ENCODE assay signal across 18 cellular contexts in genomic region chr15:62782896-62783295, GRCh38.
DNase-seq lines count a peak whose midpoint lies in the region; ATAC-seq and TF ChIP-seq lines count a peak whose summit lies in the region.
"Had no signal": no experiment of that assay in that cellular context is flagged by ENCODE, and none has a peak within 500 bp of the region (broad histone marks: within the 10 kb centered on the region; RNA-seq: fewer than 3 reads in every experiment).

No MANE protein-coding gene starts in this region.

- H3K4me1 ChIP-seq in SK-N-SH (ENCODE audit: control insufficient read depth in 1 of 2, insufficient read depth in 2 of 2, low read depth in 1 of 2, low read length in 1 of 2) (peaks cover 22 to 51% of the 10 kb centered on the region in 2 experiments), gastroesophageal sphincter (peaks cover 0 to 22% (median 11%) of the 10 kb centered on the region in 3 donors), skeletal muscle satellite cell (ENCODE audit: control insufficient read depth, insufficient read depth, low read length) (peaks cover 42% of the 10 kb centered on the region)
- H3K4me1 ChIP-seq: prostate gland had no signal

- ATAC-seq in gastroesophageal sphincter: no peak
- no peak for ATAC-seq in GM21529 (IDR thresholded peaks at IDR 0.05; ENCODE audit: unreplicated experiment)
- ATAC-seq: activated T-cell treated with anti-CD3 and anti-CD28 coated beads, Interleukin-2, amount 50 U/mL, for 4 hours had no signal

- TF ChIP-seq POLR2A in gastroesophageal sphincter (IDR thresholded peaks at IDR 0.05): no peak

- H2AFZ ChIP-seq in SK-N-SH (ENCODE audit: low read depth): no peak overlapping the region
- H2AFZ ChIP-seq: GM23338 had no signal

- H3K4me3 ChIP-seq in SK-N-SH (ENCODE audit: low read depth in 2 of 2, low read length in 1 of 2) (no peak overlapping the region), gastroesophageal sphincter (no peak overlapping the region), skeletal muscle satellite cell (ENCODE audit: low read length) (no peak overlapping the region)
- H3K4me3 ChIP-seq: GM23338, prostate gland, thoracic aorta had no signal

- H4K20me1 ChIP-seq in SK-N-SH (ENCODE audit: insufficient read depth): no peaks in the 10 kb centered on the region

- H3K27ac ChIP-seq in SK-N-SH (ENCODE audit: low read depth in 2 of 2, low read length in 1 of 2): peak overlapping the region; percentile 76 to 96
- peak overlapping the region; percentile 60 to 87 (median 80) for H3K27ac ChIP-seq in gastroesophageal sphincter

- TF ChIP-seq EP300 in SK-N-SH (IDR thresholded peaks at IDR 0.05; ENCODE audit: borderline replicate concordance in 1 of 2, low read depth in 1 of 2, low read length in 1 of 2) (no peak), gastroesophageal sphincter (IDR thresholded peaks at IDR 0.05) (no peak)

- CTCF ChIA-PET in SK-N-SH (lab: Yijun Ruan, JAX): interaction anchor here (0.7 to 4.0 kb wide), 25 partner anchors 9 to 372 kb away, joined by 3 to 58 read pairs (median 5); no protein-coding TSS in a partner anchor

- peak overlapping the region; percentile 47; the same call in 1 of the 2 replicates for H3K9ac ChIP-seq in SK-N-SH
- peak overlapping the region; percentile 50 for H3K9ac ChIP-seq in skeletal muscle satellite cell (ENCODE audit: low read depth, low read length)

- peak overlapping the region; percentile 63 for H3K4me2 ChIP-seq in SK-N-SH
- peak overlapping the region; percentile 46 for H3K4me2 ChIP-seq in skeletal muscle satellite cell (ENCODE audit: low read length)
- H3K4me2 ChIP-seq: GM23338 had no signal

- WGBS in SK-N-SH (ENCODE audit: low lambda C conversion rate): 83% methylated on average over 1 of the region's 1 CpG
- WGBS in gastroesophageal sphincter (ENCODE audit: low coverage in 1 of 2), 2 donors: 67 to 91% methylated on average over 1 of the region's 1 CpG

- no peak for TF ChIP-seq CTCF in SK-N-SH (IDR thresholded peaks at IDR 0.05)
- no peak for TF ChIP-seq CTCF in gastroesophageal sphincter (IDR thresholded peaks at IDR 0.05)

- H3K27me3 ChIP-seq in SK-N-SH (ENCODE audit: insufficient read depth): no peaks in the 10 kb centered on the region
- H3K27me3 ChIP-seq in gastroesophageal sphincter: no peaks in the 10 kb centered on the region
- H3K27me3 ChIP-seq in skeletal muscle satellite cell (ENCODE audit: control insufficient read depth, insufficient read depth, low read length): no peaks in the 10 kb centered on the region

- peak; percentile 11 for DNase-seq in EL
- DNase-seq in SK-N-SH: no peak
- no peak for DNase-seq in SHP77 (lab: John Stamatoyannopoulos, UW)
- DNase-seq in NCI-H2171 (lab: John Stamatoyannopoulos, UW): no peak
- DNase-seq: activated CD4-positive, alpha-beta T cell treated with anti-CD3 and anti-CD28 coated beads for 4 hours; activated naive CD4-positive, alpha-beta T cell treated with Interleukin-2 at 50 U/mL for 16 hours; activated T-cell treated with anti-CD3 and anti-CD28 coated beads, Interleukin-2, amount 50 U/mL, for 4 hours; CD8-positive, alpha-beta memory T cell; NCI-H1092; NCI-H1930; stimulated activated CD4-positive, alpha-beta T cell treated with anti-CD3 and anti-CD28 coated beads, Interleukin-4, amount 100 ng/mL, for 1 hour; stimulated activated naive CD4-positive, alpha-beta T cell had no signal

- POLR2A ChIA-PET in SK-N-SH (lab: Yijun Ruan, JAX): interaction anchor here (0.8 to 0.9 kb wide), 2 partner anchors 265 to 310 kb away, joined by 3 to 4 read pairs; no protein-coding TSS in a partner anchor

- peaks cover 23% of the 10 kb centered on the region for H3F3A ChIP-seq in SK-N-SH (replicated peaks; ENCODE audit: insufficient read depth)

- H3K9me2 ChIP-seq in SK-N-SH: no peaks in the 10 kb centered on the region

- no peak for TF ChIP-seq RAD21 in SK-N-SH (IDR thresholded peaks at IDR 0.05; ENCODE audit: low read length)

- H3K9me3 ChIP-seq in SK-N-SH (no peaks in the 10 kb centered on the region), gastroesophageal sphincter (no peaks in the 10 kb centered on the region), skeletal muscle satellite cell (replicated peaks; ENCODE audit: low read length) (no peaks in the 10 kb centered on the region)
- H3K9me3 ChIP-seq: prostate gland, thoracic aorta had no signal

- no peaks in the 10 kb centered on the region; the same call in 1 of the 2 replicates for H3K79me2 ChIP-seq in SK-N-SH (ENCODE audit: insufficient read depth)

- peaks cover 38 to 45% of the 10 kb centered on the region in 2 experiments for H3K36me3 ChIP-seq in SK-N-SH (replicated peaks in 1 of 2; ENCODE audit: control insufficient read depth in 1 of 2, insufficient read depth in 2 of 2, low read length in 1 of 2)
- peaks cover 0 to 15% of the 10 kb centered on the region in 2 donors for H3K36me3 ChIP-seq in gastroesophageal sphincter
- peaks cover 8% of the 10 kb centered on the region for H3K36me3 ChIP-seq in skeletal muscle satellite cell (ENCODE audit: insufficient read depth, low read length)
- H3K36me3 ChIP-seq: prostate gland had no signal

TF ChIP-seq in SK-N-SH, 30 proteins besides CTCF, POLR2A, EP300 and RAD21:
- TF ChIP-seq RFX5 (IDR thresholded peaks at IDR 0.05; ENCODE audit: low read length): no peak
TF ChIP-seq in SK-N-SH: peak in this region for 0.
